ENCODE assay signal across 27 cellular contexts in genomic region chr6:148927581-148927980, GRCh38.
"Had no signal": no experiment of that assay in that cellular context is flagged by ENCODE, and none has a peak within 500 bp of the region (broad histone marks: within the 10 kb centered on the region; RNA-seq: fewer than 3 reads in every experiment).

No MANE protein-coding gene starts in this region.

- DNase-seq: activated effector memory CD4-positive, alpha-beta T cell treated with anti-CD3 and anti-CD28 coated beads, Interleukin-2, amount 50 U/mL, for 16 hours; activated effector memory CD4-positive, alpha-beta T cell treated with Interleukin-2 at 50 U/mL for 16 hours; activated gamma-delta T cell; activated gamma-delta T cell treated with Interleukin-2 at 50 U/mL for 16 hours; activated naive CD4-positive, alpha-beta T cell; activated naive CD4-positive, alpha-beta T cell treated with anti-CD3 and anti-CD28 coated beads for 36 hours; activated naive CD4-positive, alpha-beta T cell treated with anti-CD3 and anti-CD28 coated beads, Interleukin-2, amount 10 ng/mL, durations not matched to agents 7 days and 5 days; activated naive CD4-positive, alpha-beta T cell treated with anti-CD3 and anti-CD28 coated beads, Interleukin-2, amount 50 U/mL, for 16 hours; activated naive CD4-positive, alpha-beta T cell treated with Interleukin-2 at 50 U/mL for 16 hours; activated naive CD8-positive, alpha-beta T cell treated with anti-CD3 and anti-CD28 coated beads for 36 hours; activated naive CD8-positive, alpha-beta T cell treated with anti-CD3 and anti-CD28 coated beads, Interleukin-2, amount 10 ng/mL, durations not matched to agents 7 days and 5 days; activated naive CD8-positive, alpha-beta T cell treated with anti-CD3 and anti-CD28 coated beads, Interleukin-2, amount 50 U/mL, for 24 hours; activated T-cell treated with anti-CD3 and anti-CD28 coated beads, Interleukin-2, amount 50 U/mL, for 24 hours; activated T-cell treated with anti-CD3 and anti-CD28 coated beads, Interleukin-2, amount 50 U/mL, for 4 hours; activated T-cell treated with anti-CD3 and anti-CD28 coated beads, Interleukin-2, amount 50 U/mL, for 48 hours; activated T-cell treated with anti-CD3 and anti-CD28 coated beads, Interleukin-2, amount 50 U/mL, for 72 hours; adrenal gland; amniotic stem cell; amygdala; anterior cingulate cortex; aorta; body of pancreas; brain microvascular endothelial cell; central memory CD4-positive, alpha-beta T cell; cerebellar nuclear complex had no signal

- ATAC-seq: activated naive CD4-positive, alpha-beta T cell treated with anti-CD3 and anti-CD28 coated beads, Interleukin-2, amount 50 U/mL, for 72 hours; activated naive CD8-positive, alpha-beta T cell treated with anti-CD3 and anti-CD28 coated beads, Interleukin-2, amount 50 U/mL, for 24 hours; activated T-cell treated with anti-CD3 and anti-CD28 coated beads, Interleukin-2, amount 50 U/mL, for 4 hours; activated T-cell treated with anti-CD3 and anti-CD28 coated beads, Interleukin-2, amount 50 U/mL, for 72 hours; activated T-helper 17 cell treated with anti-CD3 and anti-CD28 coated beads, Interleukin-2, amount 50 U/mL, for 72 hours; body of pancreas had no signal
